Comparison of ENCODE assay signal across 17 cellular contexts in genomic region chr14:78182722-78183121, GRCh38. TPM values are rescaled to one million over a fixed set of nuclear protein-coding genes. Genes with fewer than 3 reads are reported as not detected.
A peak's percentile ranks its signal among the peaks of the same experiment; 100 is the strongest.
DNase-seq lines count a peak whose midpoint lies in the region; ATAC-seq and TF ChIP-seq lines count a peak whose summit lies in the region.
"Had no signal": no experiment of that assay in that cellular context is flagged by ENCODE, and none has a peak within 500 bp of the region (broad histone marks: within the 10 kb centered on the region; RNA-seq: fewer than 3 reads in every experiment).

No MANE protein-coding gene starts in this region.

- H3K36me3 Mint-ChIP-seq in activated naive CD8-positive, alpha-beta T cell treated with anti-CD3 and anti-CD28 coated beads for 36 hours: no peaks in the 10 kb centered on the region

- no peak overlapping the region for H3K27ac ChIP-seq in RWPE1
- H3K27ac ChIP-seq: 22Rv1, A549, C4-2B, HL-60 had no signal

- H3K27me3 Mint-ChIP-seq in activated naive CD8-positive, alpha-beta T cell treated with anti-CD3 and anti-CD28 coated beads for 36 hours: peaks cover 7% of the 10 kb centered on the region

- H3K4me3 Mint-ChIP-seq in activated naive CD8-positive, alpha-beta T cell treated with anti-CD3 and anti-CD28 coated beads for 36 hours: no peak overlapping the region
- H3K4me3 Mint-ChIP-seq: CD4-positive, alpha-beta T cell; GM23338 had no signal

- H3K27ac Mint-ChIP-seq in activated naive CD8-positive, alpha-beta T cell treated with anti-CD3 and anti-CD28 coated beads for 36 hours: no peak overlapping the region
- H3K27ac Mint-ChIP-seq: CD4-positive, alpha-beta T cell; GM23338 had no signal

- peak; percentile 21 for DNase-seq in NCI-H345 (lab: John Stamatoyannopoulos, UW)
- DNase-seq in NCI-H345 treated with DMSO at 0.1 percent for 48 hours (lab: John Stamatoyannopoulos, UW; ENCODE audit: unreplicated experiment): no peak
- peak; percentile 20 for DNase-seq in NCI-H1092 treated with DMSO at 0.1 percent for 48 hours (lab: John Stamatoyannopoulos, UW)
- DNase-seq in NCI-H2196 treated with DMSO at 0.1 percent for 48 hours (lab: John Stamatoyannopoulos, UW; ENCODE audit: unreplicated experiment): peak; percentile 9
- peak; percentile 69 for DNase-seq in mesenteric fat pad (ENCODE audit: low spot score)
- DNase-seq in activated naive CD8-positive, alpha-beta T cell treated with anti-CD3 and anti-CD28 coated beads for 36 hours: no peak
- DNase-seq in RWPE1 (ENCODE audit: low spot score): no peak
- DNase-seq: AML-193; CD4-positive, alpha-beta T cell; HCEC 1CT; IMR-90 had no signal

- no peaks in the 10 kb centered on the region for H3K4me1 Mint-ChIP-seq in activated naive CD8-positive, alpha-beta T cell treated with anti-CD3 and anti-CD28 coated beads for 36 hours
- H3K4me1 Mint-ChIP-seq: GM23338 had no signal

- H3K9me3 Mint-ChIP-seq in activated naive CD8-positive, alpha-beta T cell treated with anti-CD3 and anti-CD28 coated beads for 36 hours: no peaks in the 10 kb centered on the region
- H3K9me3 Mint-ChIP-seq: CD4-positive, alpha-beta T cell; GM23338 had no signal

- no peak for ATAC-seq in GM19351 (IDR thresholded peaks at IDR 0.05; ENCODE audit: unreplicated experiment)
- ATAC-seq: A549, GM23338 had no signal

- POLR2A ChIA-PET in RWPE1 (lab: Yijun Ruan, JAX; ENCODE audit: low non-redundant PET): no interaction called here

- CTCF ChIA-PET in RWPE1 (lab: Yijun Ruan, JAX): no interaction called here

- TF ChIP-seq CTCF in RWPE1 (conservative IDR thresholded peaks at IDR 0.05; ENCODE audit: low read depth): no peak

RNA-seq across cellular contexts. Expression of gene NRXN3, which starts 12.5 kb away (rescaled TPM):
- total RNA-seq in mesenteric fat pad: 0.84 TPM
- not detected for total RNA-seq in activated naive CD8-positive, alpha-beta T cell treated with anti-CD3 and anti-CD28 coated beads for 36 hours
- total RNA-seq: CD4-positive, alpha-beta T cell had no signal

Comparison
In these comparisons a context has a peak if more than half of its experiments do, and no peak if none do; other contexts are left out.
1. DNase-seq: peak in NCI-H345 (single experiment), NCI-H1092 treated with DMSO at 0.1 percent for 48 hours (single experiment), NCI-H2196 treated with DMSO at 0.1 percent for 48 hours (single experiment) and mesenteric fat pad (single experiment); none in NCI-H345 treated with DMSO at 0.1 percent for 48 hours (single experiment), activated naive CD8-positive, alpha-beta T cell treated with anti-CD3 and anti-CD28 coated beads for 36 hours (single experiment) and RWPE1 (single experiment).